In the genomic region with DNA sequence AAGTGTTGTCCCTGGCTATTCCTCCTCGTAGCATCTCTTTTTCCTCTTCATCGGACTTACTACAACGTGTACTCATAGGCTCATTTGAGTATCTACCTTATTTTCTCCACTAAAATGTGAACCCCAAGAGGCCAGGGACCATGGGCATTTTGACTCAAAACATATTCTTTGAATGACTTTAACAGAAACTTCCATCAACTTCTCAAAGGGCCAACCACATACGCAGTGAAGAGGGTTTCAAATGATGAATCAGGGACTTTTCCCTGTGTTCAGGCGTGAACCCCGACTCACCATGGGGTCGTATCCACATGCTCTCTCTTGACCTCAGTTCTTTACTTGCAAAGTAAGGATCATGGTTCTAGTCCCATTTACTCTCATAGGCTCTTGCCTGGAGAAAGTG, we compare ENCODE assay signal across 11 cellular contexts. TPM values are rescaled to one million over a fixed set of nuclear protein-coding genes. Genes with fewer than 3 reads are reported as not detected.
DNase-seq lines count a peak whose midpoint lies in the region; ATAC-seq lines count a peak whose summit lies in the region.
"Had no signal": no experiment of that assay in that cellular context is flagged by ENCODE, and none has a peak within 500 bp of the region (broad histone marks: within the 10 kb centered on the region; RNA-seq: fewer than 3 reads in every experiment).

No MANE protein-coding gene starts in this region.

- H3K4me1 Mint-ChIP-seq in stimulated activated effector memory CD8-positive, alpha-beta T cell treated with anti-CD3 and anti-CD28 coated beads, Interleukin-12 subunit alpha, Interleukin-12 subunit beta, amount 100 ng/mL, for 72 hours: peaks cover 40% of the 10 kb centered on the region

- no peaks in the 10 kb centered on the region for H3K36me3 Mint-ChIP-seq in stimulated activated effector memory CD8-positive, alpha-beta T cell treated with anti-CD3 and anti-CD28 coated beads, Interleukin-12 subunit alpha, Interleukin-12 subunit beta, amount 100 ng/mL, for 72 hours

- H3K27ac Mint-ChIP-seq in stimulated activated effector memory CD8-positive, alpha-beta T cell treated with anti-CD3 and anti-CD28 coated beads, Interleukin-12 subunit alpha, Interleukin-12 subunit beta, amount 100 ng/mL, for 72 hours: peak overlapping the region; percentile 21

- no peaks in the 10 kb centered on the region for H3K9me3 Mint-ChIP-seq in stimulated activated effector memory CD8-positive, alpha-beta T cell treated with anti-CD3 and anti-CD28 coated beads, Interleukin-12 subunit alpha, Interleukin-12 subunit beta, amount 100 ng/mL, for 72 hours

- ATAC-seq in GM19463 (IDR thresholded peaks at IDR 0.05; ENCODE audit: unreplicated experiment) (peak; percentile 54), HG03060 (IDR thresholded peaks at IDR 0.05; ENCODE audit: low read depth, unreplicated experiment) (peak; percentile 30), HG03439 (IDR thresholded peaks at IDR 0.05; ENCODE audit: unreplicated experiment) (no peak)
- ATAC-seq in stimulated activated effector memory CD8-positive, alpha-beta T cell treated with anti-CD3 and anti-CD28 coated beads, Interleukin-12 subunit alpha, Interleukin-12 subunit beta, amount 100 ng/mL, for 72 hours: peak; percentile 87

- peak overlapping the region; percentile 41 for H3K4me3 Mint-ChIP-seq in stimulated activated effector memory CD8-positive, alpha-beta T cell treated with anti-CD3 and anti-CD28 coated beads, Interleukin-12 subunit alpha, Interleukin-12 subunit beta, amount 100 ng/mL, for 72 hours

- DNase-seq in activated T-cell treated with anti-CD3 and anti-CD28 coated beads for 48 hours (ENCODE audit: low read depth) (peak; percentile 41), activated T-cell treated with anti-CD3 and anti-CD28 coated beads for 4 hours (no peak), SKM-1 (lab: John Stamatoyannopoulos, UW; ENCODE audit: unreplicated experiment) (no peak), A172 (ENCODE audit: low spot score) (no peak)
- peak in 1 of 2 donors; percentile 66 for DNase-seq in stimulated activated effector memory CD8-positive, alpha-beta T cell treated with anti-CD3 and anti-CD28 coated beads, Interleukin-12 subunit alpha, Interleukin-12 subunit beta, amount 100 ng/mL, for 72 hours (ENCODE audit: low spot score in 2 of 2)
- DNase-seq: DMS79, OCI-M1, ovary had no signal

RNA-seq across cellular contexts. Expression of gene GPR137B, which starts 20.2 kb away (rescaled TPM):
- total RNA-seq in A172 (2014; rRNA removed; shearing (Covaris generic)): 10.3 and 17.4 TPM in 2 replicates

RNA-seq across cellular contexts. Expression of gene NID1, which starts 57.3 kb away (rescaled TPM):
- 52.1 and 57.5 TPM in 2 replicates for total RNA-seq in A172 (2014; rRNA removed; shearing (Covaris generic))
